Comparison of ENCODE assay signal across 1 cellular context in the genomic region with DNA sequence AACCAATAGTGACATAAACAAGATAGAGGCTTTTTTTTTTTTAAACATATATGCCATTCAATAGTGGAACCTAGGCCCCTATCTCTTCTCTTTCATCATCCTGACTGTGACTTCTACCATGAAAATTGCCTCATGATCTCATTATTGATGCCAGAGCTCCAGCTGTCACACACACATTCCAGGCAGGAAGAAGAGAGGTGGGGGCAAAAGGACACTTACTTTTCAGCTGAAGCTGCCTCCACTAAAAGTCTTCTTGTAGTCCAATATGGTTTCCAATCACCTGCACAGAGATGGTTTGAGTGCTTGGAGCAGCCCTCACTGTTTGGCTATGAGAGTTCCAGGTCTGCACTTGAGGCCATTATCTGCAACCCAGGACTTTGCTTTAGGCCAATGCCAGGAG.
TF ChIP-seq lines count a peak whose summit lies in the region.

No MANE protein-coding gene starts in this region.

TF ChIP-seq in K562, 482 proteins besides CTCF, POLR2A, EP300 and RAD21 (continued from another document):
- TF ChIP-seq, protein P1, sequence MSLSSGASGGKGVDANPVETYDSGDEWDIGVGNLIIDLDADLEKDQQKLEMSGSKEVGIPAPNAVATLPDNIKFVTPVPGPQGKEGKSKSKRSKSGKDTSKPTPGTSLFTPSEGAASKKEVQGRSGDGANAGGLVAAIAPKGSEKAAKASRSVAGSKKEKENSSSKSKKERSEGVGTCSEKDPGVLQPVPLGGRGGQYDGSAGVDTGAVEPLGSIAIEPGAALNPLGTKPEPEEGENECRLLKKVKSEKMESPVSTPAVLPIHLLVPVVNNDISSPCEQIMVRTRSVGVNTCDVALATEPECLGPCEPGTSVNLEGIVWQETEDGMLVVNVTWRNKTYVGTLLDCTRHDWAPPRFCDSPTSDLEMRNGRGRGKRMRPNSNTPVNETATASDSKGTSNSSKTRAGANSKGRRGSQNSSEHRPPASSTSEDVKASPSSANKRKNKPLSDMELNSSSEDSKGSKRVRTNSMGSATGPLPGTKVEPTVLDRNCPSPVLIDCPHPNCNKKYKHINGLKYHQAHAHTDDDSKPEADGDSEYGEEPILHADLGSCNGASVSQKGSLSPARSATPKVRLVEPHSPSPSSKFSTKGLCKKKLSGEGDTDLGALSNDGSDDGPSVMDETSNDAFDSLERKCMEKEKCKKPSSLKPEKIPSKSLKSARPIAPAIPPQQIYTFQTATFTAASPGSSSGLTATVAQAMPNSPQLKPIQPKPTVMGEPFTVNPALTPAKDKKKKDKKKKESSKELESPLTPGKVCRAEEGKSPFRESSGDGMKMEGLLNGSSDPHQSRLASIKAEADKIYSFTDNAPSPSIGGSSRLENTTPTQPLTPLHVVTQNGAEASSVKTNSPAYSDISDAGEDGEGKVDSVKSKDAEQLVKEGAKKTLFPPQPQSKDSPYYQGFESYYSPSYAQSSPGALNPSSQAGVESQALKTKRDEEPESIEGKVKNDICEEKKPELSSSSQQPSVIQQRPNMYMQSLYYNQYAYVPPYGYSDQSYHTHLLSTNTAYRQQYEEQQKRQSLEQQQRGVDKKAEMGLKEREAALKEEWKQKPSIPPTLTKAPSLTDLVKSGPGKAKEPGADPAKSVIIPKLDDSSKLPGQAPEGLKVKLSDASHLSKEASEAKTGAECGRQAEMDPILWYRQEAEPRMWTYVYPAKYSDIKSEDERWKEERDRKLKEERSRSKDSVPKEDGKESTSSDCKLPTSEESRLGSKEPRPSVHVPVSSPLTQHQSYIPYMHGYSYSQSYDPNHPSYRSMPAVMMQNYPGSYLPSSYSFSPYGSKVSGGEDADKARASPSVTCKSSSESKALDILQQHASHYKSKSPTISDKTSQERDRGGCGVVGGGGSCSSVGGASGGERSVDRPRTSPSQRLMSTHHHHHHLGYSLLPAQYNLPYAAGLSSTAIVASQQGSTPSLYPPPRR (CRISPR knock-in tag; IDR thresholded peaks at IDR 0.05; ENCODE audit: borderline replicate concordance), result no peak
- TF ChIP-seq ZNF232 (CRISPR knock-in tag; IDR thresholded peaks at IDR 0.05) (no peak), PHTF2 (CRISPR knock-in tag; IDR thresholded peaks at IDR 0.05) (no peak), TARDBP (IDR thresholded peaks at IDR 0.05) (no peak), NCOA4 (IDR thresholded peaks at IDR 0.05; ENCODE audit: partially characterized antibody) (no peak), RFX7 (CRISPR knock-in tag; IDR thresholded peaks at IDR 0.05) (no peak), ILK (tag; IDR thresholded peaks at IDR 0.05; ENCODE audit: borderline replicate concordance, low read depth) (no peak), ELF4 (CRISPR knock-in tag; IDR thresholded peaks at IDR 0.05) (no peak), NCOA1 (IDR thresholded peaks at IDR 0.05; ENCODE audit: low read depth) (0 out of 2 replicates have a peak, but pooled peaks have one; percentile 38), ZNF707 (CRISPR knock-in tag; conservative IDR thresholded peaks at IDR 0.05) (no peak), ZFP36 (IDR thresholded peaks at IDR 0.05; ENCODE audit: low read depth, low read length, partially characterized antibody) (no peak), NFATC3 (IDR thresholded peaks at IDR 0.05) (no peak), CBX5 (IDR thresholded peaks at IDR 0.05; ENCODE audit: borderline replicate concordance, low read depth) (no peak), TRIM24 (IDR thresholded peaks at IDR 0.05) (0 out of 4 replicates have a peak, but pooled peaks of 1 of the 2 experiments have one; percentile 11), KLF10 (CRISPR knock-in tag; IDR thresholded peaks at IDR 0.05) (no peak), CCNT2 (IDR thresholded peaks at IDR 0.05; ENCODE audit: borderline replicate concordance, extremely low read depth, insufficient read length, low read depth, low read length) (no peak), SP1 (CRISPR knock-in tag; IDR thresholded peaks at IDR 0.05) (no peak), ETS2 (tag; IDR thresholded peaks at IDR 0.05; ENCODE audit: borderline replicate concordance, poor library complexity, severe bottlenecking) (no peak), NEUROD1 (IDR thresholded peaks at IDR 0.05; ENCODE audit: borderline replicate concordance, low read depth, low read length, partially characterized antibody) (no peak), CSDE1 (IDR thresholded peaks at IDR 0.05) (no peak), ERF (CRISPR knock-in tag; IDR thresholded peaks at IDR 0.05) (no peak), RBM25 (IDR thresholded peaks at IDR 0.05; ENCODE audit: low read depth, low read length, severe bottlenecking) (peak; percentile 100), POLR2G (IDR thresholded peaks at IDR 0.05; ENCODE audit: low read depth, low read length) (no peak), ZNF79 (CRISPR knock-in tag; IDR thresholded peaks at IDR 0.05; ENCODE audit: low read depth) (no peak), ZNF316 (IDR thresholded peaks at IDR 0.05) (no peak), KLF6 (CRISPR knock-in tag; IDR thresholded peaks at IDR 0.05; ENCODE audit: borderline replicate concordance) (no peak)
- TF ChIP-seq, protein P2, sequence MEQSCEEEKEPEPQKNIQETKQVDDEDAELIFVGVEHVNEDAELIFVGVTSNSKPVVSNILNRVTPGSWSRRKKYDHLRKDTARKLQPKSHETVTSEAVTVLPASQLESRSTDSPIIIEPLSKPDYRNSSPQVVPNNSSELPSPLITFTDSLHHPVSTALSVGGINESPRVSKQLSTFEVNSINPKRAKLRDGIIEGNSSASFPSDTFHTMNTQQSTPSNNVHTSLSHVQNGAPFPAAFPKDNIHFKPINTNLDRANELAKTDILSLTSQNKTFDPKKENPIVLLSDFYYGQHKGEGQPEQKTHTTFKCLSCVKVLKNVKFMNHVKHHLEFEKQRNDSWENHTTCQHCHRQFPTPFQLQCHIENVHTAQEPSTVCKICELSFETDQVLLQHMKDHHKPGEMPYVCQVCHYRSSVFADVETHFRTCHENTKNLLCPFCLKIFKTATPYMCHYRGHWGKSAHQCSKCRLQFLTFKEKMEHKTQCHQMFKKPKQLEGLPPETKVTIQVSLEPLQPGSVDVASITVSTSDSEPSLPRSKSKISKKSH (CRISPR knock-in tag; IDR thresholded peaks at IDR 0.05), result no peak
- TF ChIP-seq, protein P3, sequence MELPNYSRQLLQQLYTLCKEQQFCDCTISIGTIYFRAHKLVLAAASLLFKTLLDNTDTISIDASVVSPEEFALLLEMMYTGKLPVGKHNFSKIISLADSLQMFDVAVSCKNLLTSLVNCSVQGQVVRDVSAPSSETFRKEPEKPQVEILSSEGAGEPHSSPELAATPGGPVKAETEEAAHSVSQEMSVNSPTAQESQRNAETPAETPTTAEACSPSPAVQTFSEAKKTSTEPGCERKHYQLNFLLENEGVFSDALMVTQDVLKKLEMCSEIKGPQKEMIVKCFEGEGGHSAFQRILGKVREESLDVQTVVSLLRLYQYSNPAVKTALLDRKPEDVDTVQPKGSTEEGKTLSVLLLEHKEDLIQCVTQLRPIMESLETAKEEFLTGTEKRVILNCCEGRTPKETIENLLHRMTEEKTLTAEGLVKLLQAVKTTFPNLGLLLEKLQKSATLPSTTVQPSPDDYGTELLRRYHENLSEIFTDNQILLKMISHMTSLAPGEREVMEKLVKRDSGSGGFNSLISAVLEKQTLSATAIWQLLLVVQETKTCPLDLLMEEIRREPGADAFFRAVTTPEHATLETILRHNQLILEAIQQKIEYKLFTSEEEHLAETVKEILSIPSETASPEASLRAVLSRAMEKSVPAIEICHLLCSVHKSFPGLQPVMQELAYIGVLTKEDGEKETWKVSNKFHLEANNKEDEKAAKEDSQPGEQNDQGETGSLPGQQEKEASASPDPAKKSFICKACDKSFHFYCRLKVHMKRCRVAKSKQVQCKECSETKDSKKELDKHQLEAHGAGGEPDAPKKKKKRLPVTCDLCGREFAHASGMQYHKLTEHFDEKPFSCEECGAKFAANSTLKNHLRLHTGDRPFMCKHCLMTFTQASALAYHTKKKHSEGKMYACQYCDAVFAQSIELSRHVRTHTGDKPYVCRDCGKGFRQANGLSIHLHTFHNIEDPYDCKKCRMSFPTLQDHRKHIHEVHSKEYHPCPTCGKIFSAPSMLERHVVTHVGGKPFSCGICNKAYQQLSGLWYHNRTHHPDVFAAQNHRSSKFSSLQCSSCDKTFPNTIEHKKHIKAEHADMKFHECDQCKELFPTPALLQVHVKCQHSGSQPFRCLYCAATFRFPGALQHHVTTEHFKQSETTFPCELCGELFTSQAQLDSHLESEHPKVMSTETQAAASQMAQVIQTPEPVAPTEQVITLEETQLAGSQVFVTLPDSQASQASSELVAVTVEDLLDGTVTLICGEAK (IDR thresholded peaks at IDR 0.05), result no peak
- TF ChIP-seq, protein P3 (CRISPR knock-in tag; IDR thresholded peaks at IDR 0.05), result no peak
- TF ChIP-seq, protein P4, sequence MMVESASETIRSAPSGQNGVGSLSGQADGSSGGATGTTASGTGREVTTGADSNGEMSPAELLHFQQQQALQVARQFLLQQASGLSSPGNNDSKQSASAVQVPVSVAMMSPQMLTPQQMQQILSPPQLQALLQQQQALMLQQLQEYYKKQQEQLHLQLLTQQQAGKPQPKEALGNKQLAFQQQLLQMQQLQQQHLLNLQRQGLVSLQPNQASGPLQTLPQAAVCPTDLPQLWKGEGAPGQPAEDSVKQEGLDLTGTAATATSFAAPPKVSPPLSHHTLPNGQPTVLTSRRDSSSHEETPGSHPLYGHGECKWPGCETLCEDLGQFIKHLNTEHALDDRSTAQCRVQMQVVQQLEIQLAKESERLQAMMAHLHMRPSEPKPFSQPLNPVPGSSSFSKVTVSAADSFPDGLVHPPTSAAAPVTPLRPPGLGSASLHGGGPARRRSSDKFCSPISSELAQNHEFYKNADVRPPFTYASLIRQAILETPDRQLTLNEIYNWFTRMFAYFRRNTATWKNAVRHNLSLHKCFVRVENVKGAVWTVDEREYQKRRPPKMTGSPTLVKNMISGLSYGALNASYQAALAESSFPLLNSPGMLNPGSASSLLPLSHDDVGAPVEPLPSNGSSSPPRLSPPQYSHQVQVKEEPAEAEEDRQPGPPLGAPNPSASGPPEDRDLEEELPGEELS (CRISPR knock-in tag; IDR thresholded peaks at IDR 0.05; ENCODE audit: borderline replicate concordance), result no peak
- TF ChIP-seq, protein P5, sequence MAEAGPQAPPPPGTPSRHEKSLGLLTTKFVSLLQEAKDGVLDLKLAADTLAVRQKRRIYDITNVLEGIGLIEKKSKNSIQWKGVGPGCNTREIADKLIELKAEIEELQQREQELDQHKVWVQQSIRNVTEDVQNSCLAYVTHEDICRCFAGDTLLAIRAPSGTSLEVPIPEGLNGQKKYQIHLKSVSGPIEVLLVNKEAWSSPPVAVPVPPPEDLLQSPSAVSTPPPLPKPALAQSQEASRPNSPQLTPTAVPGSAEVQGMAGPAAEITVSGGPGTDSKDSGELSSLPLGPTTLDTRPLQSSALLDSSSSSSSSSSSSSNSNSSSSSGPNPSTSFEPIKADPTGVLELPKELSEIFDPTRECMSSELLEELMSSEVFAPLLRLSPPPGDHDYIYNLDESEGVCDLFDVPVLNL (CRISPR knock-in tag; IDR thresholded peaks at IDR 0.05; ENCODE audit: low read depth), result no peak
